Comparison of ENCODE assay signal across 1 cellular context in genomic region chr4:113761682-113762060, GRCh38.
TF ChIP-seq lines count a peak whose summit lies in the region.

CAMK2D (minus strand) TSS chr4:113761738; CDS start chr4:113761068, 670 bp downstream.

TF ChIP-seq in HepG2, 621 proteins besides CTCF, POLR2A, EP300 and RAD21 (continued from another document and continues in another):
- TF ChIP-seq ELK4 (CRISPR knock-in tag; IDR thresholded peaks at IDR 0.05; ENCODE audit: borderline replicate concordance), result no peak
- TF ChIP-seq STAG1 (CRISPR knock-in tag; IDR thresholded peaks at IDR 0.05), result peak; percentile 73
- 0 out of 2 replicates have a peak, but pooled peaks have one; percentile 3 for TF ChIP-seq ZNF350 (CRISPR knock-in tag; IDR thresholded peaks at IDR 0.05; ENCODE audit: borderline replicate concordance, low read depth)
- TF ChIP-seq ZNF792 (CRISPR knock-in tag; IDR thresholded peaks at IDR 0.05), result no peak
- TF ChIP-seq ZNF572 (CRISPR knock-in tag; IDR thresholded peaks at IDR 0.05), result 0 out of 2 replicates have a peak, but pooled peaks have one; percentile 46
- peak; percentile 42 for TF ChIP-seq HNRNPLL (IDR thresholded peaks at IDR 0.05; ENCODE audit: low read depth, low read length, poor library complexity, severe bottlenecking)
- TF ChIP-seq ELF3 (CRISPR knock-in tag; IDR thresholded peaks at IDR 0.05), result peak; percentile 22; the same call in 1 of the 2 replicates
- TF ChIP-seq AHDC1 (CRISPR knock-in tag; IDR thresholded peaks at IDR 0.05; ENCODE audit: borderline replicate concordance), result peak; percentile 4; the same call in 1 of the 2 replicates
- peak; percentile 42; the same call in 1 of the 2 replicates for TF ChIP-seq YEATS2 (CRISPR knock-in tag; IDR thresholded peaks at IDR 0.05; ENCODE audit: borderline replicate concordance)
- no peak for TF ChIP-seq ZNF460 (CRISPR knock-in tag; IDR thresholded peaks at IDR 0.05; ENCODE audit: borderline replicate concordance)
- no peak for TF ChIP-seq NONO (IDR thresholded peaks at IDR 0.05)
- TF ChIP-seq NONO (CRISPR knock-in tag; conservative IDR thresholded peaks at IDR 0.05), result peak; percentile 54
- TF ChIP-seq MAZ (IDR thresholded peaks at IDR 0.05; ENCODE audit: borderline replicate concordance, low read depth, low read length), result peak; percentile 95
- TF ChIP-seq MAZ (CRISPR knock-in tag; IDR thresholded peaks at IDR 0.05; ENCODE audit: low read depth), result peak; percentile 98
- TF ChIP-seq ZNF414 (CRISPR knock-in tag; IDR thresholded peaks at IDR 0.05), result peak; percentile 8; the same call in 1 of the 2 replicates
- TF ChIP-seq SP5 (CRISPR knock-in tag; IDR thresholded peaks at IDR 0.05; ENCODE audit: borderline replicate concordance, low read depth), result 0 out of 2 replicates have a peak, but pooled peaks have one; percentile 12
- no peak for TF ChIP-seq ARHGAP35 (CRISPR knock-in tag; IDR thresholded peaks at IDR 0.05; ENCODE audit: borderline replicate concordance)
- TF ChIP-seq LCORL (IDR thresholded peaks at IDR 0.05), result no peak
- 0 out of 2 replicates have a peak, but pooled peaks have one; percentile 29 for TF ChIP-seq LCORL (CRISPR knock-in tag; IDR thresholded peaks at IDR 0.05)
- peak; percentile 45; the same call in 1 of the 2 replicates for TF ChIP-seq ZBTB33 (CRISPR knock-in tag; IDR thresholded peaks at IDR 0.05)
- 0 out of 2 replicates have a peak, but pooled peaks have one; percentile 15 for TF ChIP-seq SMAD3 (CRISPR knock-in tag; IDR thresholded peaks at IDR 0.05)
- TF ChIP-seq TFDP2 (CRISPR knock-in tag; IDR thresholded peaks at IDR 0.05), result 0 out of 2 replicates have a peak, but pooled peaks have one; percentile 18
- TF ChIP-seq FOXA3 (CRISPR knock-in tag; IDR thresholded peaks at IDR 0.05), result peak; percentile 56
- TF ChIP-seq UBTF (CRISPR knock-in tag; IDR thresholded peaks at IDR 0.05), result peak; percentile 33; the same call in 1 of the 2 replicates
- no peak for TF ChIP-seq ARID2 (CRISPR knock-in tag; IDR thresholded peaks at IDR 0.05; ENCODE audit: borderline replicate concordance)
- no peak for TF ChIP-seq MTF1 (CRISPR knock-in tag; IDR thresholded peaks at IDR 0.05)
- 0 out of 2 replicates have a peak, but pooled peaks have one; percentile 10 for TF ChIP-seq ZNF839 (CRISPR knock-in tag; IDR thresholded peaks at IDR 0.05; ENCODE audit: borderline replicate concordance)
- 0 out of 2 replicates have a peak, but pooled peaks have one; percentile 42 for TF ChIP-seq ZNF674 (CRISPR knock-in tag; IDR thresholded peaks at IDR 0.05; ENCODE audit: low read depth)
- TF ChIP-seq NR2C2 (CRISPR knock-in tag; IDR thresholded peaks at IDR 0.05; ENCODE audit: borderline replicate concordance), result 0 out of 2 replicates have a peak, but pooled peaks have one; percentile 25
- TF ChIP-seq ZSCAN31 (CRISPR knock-in tag; IDR thresholded peaks at IDR 0.05; ENCODE audit: low read depth), result peak; percentile 80; the same call in 1 of the 2 replicates
- TF ChIP-seq BRF2 (CRISPR knock-in tag; IDR thresholded peaks at IDR 0.05), result 0 out of 2 replicates have a peak, but pooled peaks have one; percentile 16
- TF ChIP-seq ZNF274 (CRISPR knock-in tag; IDR thresholded peaks at IDR 0.05), result peak; percentile 59; the same call in 1 of the 2 replicates
- peak; percentile 59; the same call in 1 of the 2 replicates for TF ChIP-seq EED (CRISPR knock-in tag; IDR thresholded peaks at IDR 0.05)
